Comparison of ENCODE assay signal across 8 cellular contexts in genomic region chr21:37365657-37366487, GRCh38. TPM values are rescaled to one million over a fixed set of nuclear protein-coding genes. Genes with fewer than 3 reads are reported as not detected.
DNase-seq lines count a peak whose midpoint lies in the region; ATAC-seq, FAIRE-seq and TF ChIP-seq lines count a peak whose summit lies in the region.

No MANE protein-coding gene starts in this region.

- ATAC-seq in GM21723 (IDR thresholded peaks at IDR 0.05; ENCODE audit: unreplicated experiment) = peak; percentile 38
- ATAC-seq in GM12878 = peak; percentile 7; the same call in 2 of the 3 replicates
- ATAC-seq in gastrocnemius medialis = peak; percentile 43 to 52

- peaks cover 30% of the 10 kb centered on the region for H3K4me1 Mint-ChIP-seq in T-helper 2 cell treated with Interferon-gamma antibody and Interleukin-4, amounts not matched to agents 5 μg/mL and 100 μg/mL, for 36 hours (ENCODE audit: low read depth)

- RAD21 ChIA-PET in GM12878 (lab: Charles Lee; ENCODE audit: unreplicated experiment) = interaction anchor here (0.7 to 2.3 kb wide), 11 partner anchors 16 to 199 kb away, joined by 3 to 11 read pairs (median 5); partner anchors contain the start of gene VPS26C

- peaks cover 13% of the 10 kb centered on the region for H3K36me3 Mint-ChIP-seq in T-helper 2 cell treated with Interferon-gamma antibody and Interleukin-4, amounts not matched to agents 5 μg/mL and 100 μg/mL, for 36 hours (ENCODE audit: low read depth)

- peak; percentile 60 for TF ChIP-seq POLR2A in GM12878 (IDR thresholded peaks at IDR 0.05; ENCODE audit: low read depth, low read length)
- TF ChIP-seq POLR2A in gastrocnemius medialis (IDR thresholded peaks at IDR 0.05) = peak; percentile 53 to 79

- TF ChIP-seq CTCF in GM12878 (IDR thresholded peaks at IDR 0.05 in 2 of 3, conservative IDR thresholded peaks at IDR 0.05 in 1 of 3; ENCODE audit: control insufficient read depth in 2 of 3, extremely low read depth in 1 of 3, insufficient read depth in 1 of 3, low read depth in 3 of 3, low read length in 3 of 3) = no peak
- no peak for TF ChIP-seq CTCF in gastrocnemius medialis (IDR thresholded peaks at IDR 0.05 in 4 of 5, conservative IDR thresholded peaks at IDR 0.05 in 1 of 5)

- 0 out of 4 replicates have a peak, but pooled peaks of 1 of the 2 experiments have one; percentile 16 for TF ChIP-seq EP300 in GM12878 (IDR thresholded peaks at IDR 0.05; ENCODE audit: borderline replicate concordance in 1 of 2, control insufficient read depth in 1 of 2, low read depth in 2 of 2, low read length in 2 of 2)

- H3K27ac ChIP-seq in GM12878 (ENCODE audit: control insufficient read depth, insufficient read depth) (peak overlapping the region; percentile 87), gastrocnemius medialis (peak overlapping the region; percentile 99 to 100 (median 100))

- intact Hi-C loops in GM12878 (cut with micrococcal nuclease; ENCODE audit: unreplicated experiment) = loop anchor here (1.0 to 10.0 kb wide), 5 partner anchors 99 to 381 kb away; partner anchors contain the start of genes PIGP, TTC3 and VPS26C
- intact Hi-C loops in gastrocnemius medialis (cut with DNase I; ENCODE audit: low total_unique reads) = loop anchor here (1.0 to 5.0 kb wide), 4 partner anchors 27 to 199 kb away; partner anchors contain the start of gene VPS26C

- H3K4me2 ChIP-seq in GM12878 (ENCODE audit: control insufficient read depth, insufficient read depth) = peak overlapping the region; percentile 66

- no TSS peak for BruUV-seq in GM12878 (replicated peaks; lab: Mats Ljungman, UMichigan)

- in situ Hi-C loops in GM12878 (cut with MboI) = no loop called here
- in situ Hi-C loops in gastrocnemius medialis (cut with MboI; ENCODE audit: low sequenced_read_pairs in 4 of 4) = loop anchor here in 2 of 4 donors (10.0 to 25.0 kb wide), 2 partner anchors 91 to 104 kb away; partner anchors contain the start of gene VPS26C (in 1 of the 2)

- peaks cover 49% of the 10 kb centered on the region for H3K79me2 ChIP-seq in GM12878 (ENCODE audit: control insufficient read depth, insufficient read depth, low read length)

- SMC1A ChIA-PET in GM12878 (lab: Charles Lee; ENCODE audit: uncharacterized antibody, unreplicated experiment) = interaction anchor here (1.1 to 2.3 kb wide), 12 partner anchors 8 to 134 kb away, joined by 3 to 12 read pairs (median 4); partner anchors contain the start of gene VPS26C

- H2AFZ ChIP-seq in GM12878 (ENCODE audit: control insufficient read depth, low read depth, low read length) = peak overlapping the region; percentile 1

- no peaks in the 10 kb centered on the region for H3K36me3 ChIP-seq in ES-I3 (ENCODE audit: insufficient read depth, low read length)
- H3K36me3 ChIP-seq in GM12878 (ENCODE audit: control insufficient read depth in 2 of 2, insufficient read depth in 2 of 2, low read length in 1 of 2) = no peaks in the 10 kb centered on the region
- peaks cover 3% of the 10 kb centered on the region for H3K36me3 ChIP-seq in iPS-15b (ENCODE audit: control insufficient read depth, insufficient read depth, low read length)
- H3K36me3 ChIP-seq in gastrocnemius medialis = no peaks in the 10 kb centered on the region

- no peak for TF ChIP-seq RAD21 in GM12878 (IDR thresholded peaks at IDR 0.05; ENCODE audit: insufficient read depth, low read depth, low read length)

- H3K27ac Mint-ChIP-seq in T-helper 2 cell treated with Interferon-gamma antibody and Interleukin-4, amounts not matched to agents 5 μg/mL and 100 μg/mL, for 36 hours = peak overlapping the region; percentile 100

- H3K9me3 ChIP-seq in ES-I3 (ENCODE audit: control insufficient read depth, insufficient read depth, low read length) = no peaks in the 10 kb centered on the region
- no peaks in the 10 kb centered on the region for H3K9me3 ChIP-seq in GM12878 (replicated peaks; ENCODE audit: control insufficient read depth, insufficient read depth, low read length)
- no peaks in the 10 kb centered on the region for H3K9me3 ChIP-seq in iPS-15b (ENCODE audit: control insufficient read depth, insufficient read depth, low read length)
- H3K9me3 ChIP-seq in gastrocnemius medialis = no peaks in the 10 kb centered on the region

- H4K20me1 ChIP-seq in GM12878 (ENCODE audit: control insufficient read depth, insufficient read depth) = no peaks in the 10 kb centered on the region; the same call in 1 of the 2 replicates

- H3K27me3 ChIP-seq in GM12878 (replicated peaks in 1 of 2; ENCODE audit: control insufficient read depth in 2 of 2, insufficient read depth in 2 of 2, low read length in 1 of 2) = no peaks in the 10 kb centered on the region
- H3K27me3 ChIP-seq in iPS-15b (ENCODE audit: control insufficient read depth, insufficient read depth, low read length) = no peaks in the 10 kb centered on the region
- no peaks in the 10 kb centered on the region for H3K27me3 ChIP-seq in gastrocnemius medialis

- POLR2A ChIA-PET in GM12878 (lab: Charles Lee) = interaction anchor here (0.6 to 2.3 kb wide), 8 partner anchors 8 to 1044 kb away, joined by 3 to 11 read pairs (median 4); partner anchors contain the start of gene VPS26C

- DNase-seq in KG1 (lab: John Stamatoyannopoulos, UW) = peak; percentile 37
- peak; percentile 64 for DNase-seq in T-helper 2 cell treated with Interferon-gamma antibody and Interleukin-4, amounts not matched to agents 5 μg/mL and 100 μg/mL, for 36 hours (ENCODE audit: low spot score)
- no peak for DNase-seq in GM12878 (ENCODE audit: low read depth, low spot score)
- DNase-seq in gastrocnemius medialis = peak; percentile 46 to 79
- DNase-seq in cerebellar nuclear complex (lab: John Stamatoyannopoulos, UW) = no peak

- peak; percentile 75 for FAIRE-seq in GM12878 (lab: Jason Lieb, UNC)

- CTCF ChIA-PET in GM12878 (lab: Yijun Ruan, JAX) = interaction anchor here (0.7 to 2.2 kb wide), 9 partner anchors 9 to 389 kb away, joined by 3 to 13 read pairs (median 3); no protein-coding TSS in a partner anchor

- H3K4me1 ChIP-seq in ES-I3 (ENCODE audit: insufficient read depth, low read length) (peaks cover 20% of the 10 kb centered on the region), GM12878 (ENCODE audit: control insufficient read depth, insufficient read depth, low read length) (peaks cover 3% of the 10 kb centered on the region; the same call in 1 of the 2 replicates), iPS-15b (ENCODE audit: control insufficient read depth, insufficient read depth, low read length) (peaks cover 16% of the 10 kb centered on the region), gastrocnemius medialis (peaks cover 23 to 31% of the 10 kb centered on the region in 2 donors)

- H3K27me3 Mint-ChIP-seq in T-helper 2 cell treated with Interferon-gamma antibody and Interleukin-4, amounts not matched to agents 5 μg/mL and 100 μg/mL, for 36 hours (ENCODE audit: low read depth) = no peaks in the 10 kb centered on the region

- H3K9ac ChIP-seq in ES-I3 (ENCODE audit: low read depth, low read length) (peak overlapping the region; percentile 76), GM12878 (ENCODE audit: control insufficient read depth, insufficient read depth, low read length) (peak overlapping the region; percentile 91), iPS-15b (ENCODE audit: low read depth, low read length) (peak overlapping the region; percentile 96)

- H3K4me3 Mint-ChIP-seq in T-helper 2 cell treated with Interferon-gamma antibody and Interleukin-4, amounts not matched to agents 5 μg/mL and 100 μg/mL, for 36 hours = peak overlapping the region; percentile 97

- under 1% methylated on average over 57 of the region's 102 CpGs for WGBS in GM12878 (ENCODE audit: insufficient coverage, insufficient replicate concordance, low lambda C conversion rate, missing lambda C conversion rate)

- H3K9me3 Mint-ChIP-seq in T-helper 2 cell treated with Interferon-gamma antibody and Interleukin-4, amounts not matched to agents 5 μg/mL and 100 μg/mL, for 36 hours = no peaks in the 10 kb centered on the region

- H3K4me3 ChIP-seq in GM12878 = peak overlapping the region; percentile 77
- peak overlapping the region; percentile 97 for H3K4me3 ChIP-seq in iPS-15b (ENCODE audit: low read depth, low read length)
- H3K4me3 ChIP-seq in gastrocnemius medialis = peak overlapping the region; percentile 68 to 91 (median 78)

RNA-seq across cellular contexts. Expression of gene DYRK1A, which starts 0.7 kb away (rescaled TPM):
- total RNA-seq in GM12878 (2013; cell fraction: nucleolus; rRNA removed) = 248 and 256 TPM in 2 replicates
- total RNA-seq in GM12878 (2014; rRNA removed) (43.0 and 46.4 TPM in 2 replicates), GM12878 (2014; rRNA removed; fragmentation: Illumina TruSeq; extraction: Trizol) (45.1 and 47.3 TPM in 2 replicates), GM12878 (2021) (53.4 TPM in 2 replicates), gastrocnemius medialis (100 to 1,000 TPM in 2 of 4 donors, 10 to 100 TPM in 2; 81.0 to 115 (median 95.3) TPM)
- 23.1 TPM for polyA plus RNA-seq in GM12878 (2011; ENCODE audit: low read depth)
- polyA plus RNA-seq in GM12878 (2011; rRNA removed) (49.9 and 68.6 TPM in 2 replicates), GM12878 (2014; fragmentation: Illumina TruSeq; extraction: Trizol) (30.5 and 31.9 TPM in 2 replicates), GM12878 (2014; fragmentation: Nextera tagmentation; extraction: Ambion mirVana) (1 to 10 TPM; 4.8 to 9.1 TPM), GM12878 (2014; rRNA removed) (27.1 and 29.4 TPM in 2 replicates), GM12878 (2016; fragmentation: Nextera tagmentation; extraction: Ambion mirVana) (1 to 10 TPM; 2.4 to 3.0 TPM)
- 49.4 and 59.7 TPM in 2 replicates for polyA plus RNA-seq in GM12878 (2011; cell fraction: cytosol; rRNA removed)
- polyA plus RNA-seq in GM12878 (2011; cell fraction: nucleus; rRNA removed) = 105 and 126 TPM in 2 replicates
- 23.5 and 24.4 TPM in 2 replicates for polyA plus RNA-seq in GM12878 (2012)
- 188 and 274 TPM in 2 replicates for polyA minus RNA-seq in GM12878 (2011; rRNA and poly(A)+ RNA removed)
- polyA minus RNA-seq in GM12878 (2011; cell fraction: cytosol; rRNA and poly(A)+ RNA removed) = 49.1 and 50.9 TPM in 2 replicates
- polyA minus RNA-seq in GM12878 (2011; cell fraction: nucleus; rRNA and poly(A)+ RNA removed) = 120 and 170 TPM in 2 replicates

Comparison
In these comparisons a context has a peak if more than half of its experiments do, and no peak if none do; other contexts are left out.
1. DNase-seq: peak in KG1 (single experiment), T-helper 2 cell treated with Interferon-gamma antibody and Interleukin-4, amounts not matched to agents 5 μg/mL and 100 μg/mL, for 36 hours (single experiment) and gastrocnemius medialis (2 of 2); none in GM12878 (single experiment) and cerebellar nuclear complex (0 of 2).
2. Peak in every context shown above with its lines, with median percentiles within 50 percentile points of each other: H3K9ac ChIP-seq, ATAC-seq and H3K4me3 ChIP-seq.